Comparison of ENCODE assay signal across 17 cellular contexts in genomic region chr20:50900261-50900660, GRCh38.
"Had no signal": no experiment of that assay in that cellular context is flagged by ENCODE, and none has a peak within 500 bp of the region (broad histone marks: within the 10 kb centered on the region; RNA-seq: fewer than 3 reads in every experiment).

No MANE protein-coding gene starts in this region.

- H3K4me3 ChIP-seq: dorsolateral prefrontal cortex, esophagus muscularis mucosa, gastrocnemius medialis, heart right ventricle, stomach, thoracic aorta, uterus had no signal

- H3K4me1 ChIP-seq: uterus had no signal

- H3K27ac ChIP-seq: dorsolateral prefrontal cortex, esophagus muscularis mucosa, gastrocnemius medialis, heart right ventricle, stomach, thoracic aorta, uterus had no signal

- H3K9me3 ChIP-seq: esophagus muscularis mucosa, gastrocnemius medialis, heart right ventricle, stomach, thoracic aorta, uterus had no signal

- FAIRE-seq: islet of Langerhans, small intestine had no signal

- H3K27me3 ChIP-seq: dorsolateral prefrontal cortex, esophagus muscularis mucosa, gastrocnemius medialis, heart right ventricle, stomach, uterus had no signal

- DNase-seq: cortex of kidney; dorsolateral prefrontal cortex; effector CD8-positive, alpha-beta T cell; gastrocnemius medialis; heart right ventricle; hypothalamus; kidney glomerular epithelial cell; naive thymus-derived CD8-positive, alpha-beta T cell; small intestine; stimulated activated CD4-positive, alpha-beta T cell treated with anti-CD3 and anti-CD28 coated beads, Interleukin-12 subunit alpha, Interleukin-12 subunit beta, amount 100 ng/mL, for 4 hours; stimulated activated naive CD4-positive, alpha-beta T cell; stomach; substantia nigra; uterus had no signal

- ATAC-seq: gastrocnemius medialis; heart right ventricle; naive thymus-derived CD8-positive, alpha-beta T cell had no signal

- H3K36me3 ChIP-seq: uterus had no signal
